Comparison of ENCODE assay signal across 1 cellular context in the genomic region with DNA sequence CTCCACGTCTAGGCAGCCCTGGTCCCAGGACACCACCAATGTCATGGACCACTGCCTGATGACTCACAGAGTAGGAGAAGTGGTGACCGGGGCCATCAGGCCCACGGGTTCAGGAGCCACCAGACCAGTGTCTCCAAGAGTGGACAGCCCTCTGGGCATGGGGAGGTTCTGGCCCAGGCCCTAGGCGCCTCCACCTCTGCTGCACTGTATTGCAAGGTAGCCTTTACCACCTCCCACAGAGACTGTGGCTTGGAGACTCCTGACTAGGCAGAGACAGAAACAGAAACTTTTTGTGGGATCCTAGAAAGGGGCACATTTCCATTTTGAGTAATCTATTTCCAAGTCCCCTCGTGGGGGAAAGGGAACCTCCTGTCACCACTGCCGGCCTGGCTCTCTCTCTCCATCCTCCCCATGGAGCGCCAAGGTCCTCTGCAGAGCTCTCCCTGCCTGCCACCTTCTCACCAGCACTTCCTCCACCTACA.
TF ChIP-seq lines count a peak whose summit lies in the region.

No MANE protein-coding gene starts in this region.

TF ChIP-seq in HepG2, 621 proteins besides CTCF, POLR2A, EP300 and RAD21:
- TF ChIP-seq, protein P1, sequence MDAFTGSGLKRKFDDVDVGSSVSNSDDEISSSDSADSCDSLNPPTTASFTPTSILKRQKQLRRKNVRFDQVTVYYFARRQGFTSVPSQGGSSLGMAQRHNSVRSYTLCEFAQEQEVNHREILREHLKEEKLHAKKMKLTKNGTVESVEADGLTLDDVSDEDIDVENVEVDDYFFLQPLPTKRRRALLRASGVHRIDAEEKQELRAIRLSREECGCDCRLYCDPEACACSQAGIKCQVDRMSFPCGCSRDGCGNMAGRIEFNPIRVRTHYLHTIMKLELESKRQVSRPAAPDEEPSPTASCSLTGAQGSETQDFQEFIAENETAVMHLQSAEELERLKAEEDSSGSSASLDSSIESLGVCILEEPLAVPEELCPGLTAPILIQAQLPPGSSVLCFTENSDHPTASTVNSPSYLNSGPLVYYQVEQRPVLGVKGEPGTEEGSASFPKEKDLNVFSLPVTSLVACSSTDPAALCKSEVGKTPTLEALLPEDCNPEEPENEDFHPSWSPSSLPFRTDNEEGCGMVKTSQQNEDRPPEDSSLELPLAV (CRISPR knock-in tag; conservative IDR thresholded peaks at IDR 0.05; ENCODE audit: low read depth), result no peak
- TF ChIP-seq FOSL2 (CRISPR knock-in tag; IDR thresholded peaks at IDR 0.05) (peak; percentile 25; the same call in 1 of the 2 replicates), ZBTB33 (CRISPR knock-in tag; IDR thresholded peaks at IDR 0.05) (peak; percentile 70; the same call in 1 of the 2 replicates), ZNF124 (CRISPR knock-in tag; IDR thresholded peaks at IDR 0.05) (no peak), ZNF263 (CRISPR knock-in tag; IDR thresholded peaks at IDR 0.05) (peak; percentile 90)
